Comparison of ENCODE assay signal across 8 cellular contexts in the genomic region with DNA sequence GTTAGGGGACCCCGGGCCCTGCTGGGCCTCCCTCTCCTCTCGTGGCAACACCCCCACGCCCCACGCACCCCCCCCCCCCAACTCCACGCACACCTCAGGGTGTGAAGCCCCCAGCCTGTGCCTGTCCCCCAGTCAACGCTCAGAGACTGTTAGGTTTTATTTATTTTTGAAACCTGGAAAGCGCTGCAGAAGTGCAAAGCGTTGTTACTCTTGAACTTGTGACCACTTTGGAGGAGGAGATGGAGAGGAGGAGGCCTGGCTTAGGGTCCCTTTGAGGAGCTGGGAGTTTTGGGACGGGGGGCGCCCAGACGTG. TPM values are rescaled to one million over a fixed set of nuclear protein-coding genes. Genes with fewer than 3 reads are reported as not detected.
DNase-seq lines count a peak whose midpoint lies in the region; TF ChIP-seq lines count a peak whose summit lies in the region.

No MANE protein-coding gene starts in this region.

- peaks cover 26% of the 10 kb centered on the region for H3K4me1 Mint-ChIP-seq in Calu3 (ENCODE audit: low read depth, unreplicated experiment)

- CTCF ChIA-PET in Calu3 (lab: Charles Lee) = interaction anchor here (0.5 to 3.0 kb wide), 7 partner anchors 19 to 349 kb away, joined by 3 to 33 read pairs (median 5); no protein-coding TSS in a partner anchor

- DNase-seq in Calu3 (no peak), SJCRH30 (no peak), esophagus muscularis mucosa (ENCODE audit: extremely low spot score) (peak; percentile 81), LoVo (ENCODE audit: low spot score) (no peak), NCI-H345 (lab: John Stamatoyannopoulos, UW) (no peak), cortex of kidney (lab: John Stamatoyannopoulos, UW) (no peak), foreskin melanocyte (no peak)

- no peak for TF ChIP-seq CTCF in Calu3 (IDR thresholded peaks at IDR 0.05; ENCODE audit: unreplicated experiment)
- TF ChIP-seq CTCF in esophagus muscularis mucosa (IDR thresholded peaks at IDR 0.05) = no peak
- TF ChIP-seq CTCF in neutrophil (IDR thresholded peaks at IDR 0.05) = no peak

- peak overlapping the region; percentile 55 for H3K27ac Mint-ChIP-seq in Calu3 (ENCODE audit: unreplicated experiment)

- H3K27me3 ChIP-seq in SJCRH30 (no peaks in the 10 kb centered on the region), esophagus muscularis mucosa (no peaks in the 10 kb centered on the region), neutrophil (peaks cover 43% of the 10 kb centered on the region)

- WGBS in esophagus muscularis mucosa = 0% methylated on average over 3 of the region's 11 CpGs

- H3K36me3 ChIP-seq in SJCRH30 = no peaks in the 10 kb centered on the region
- peaks cover under 1 to 35% (median 26%) of the 10 kb centered on the region in 4 donors for H3K36me3 ChIP-seq in esophagus muscularis mucosa
- H3K36me3 ChIP-seq in neutrophil = no peaks in the 10 kb centered on the region

- H3K4me1 ChIP-seq in SJCRH30 (0 out of 2 replicates have a peak, but pooled peaks cover 3% of the 10 kb centered on the region), esophagus muscularis mucosa (peaks cover 63 to 83% (median 69%) of the 10 kb centered on the region in 4 donors), neutrophil (ENCODE audit: control insufficient read depth in 1 of 2, insufficient read depth in 1 of 2, low read depth in 1 of 2, low read length in 1 of 2) (peaks cover 50% of the 10 kb centered on the region in 2 experiments)

- peaks cover 24% of the 10 kb centered on the region for H3K36me3 Mint-ChIP-seq in Calu3 (ENCODE audit: insufficient read depth, unreplicated experiment)

- no peak for TF ChIP-seq POLR2A in esophagus muscularis mucosa (IDR thresholded peaks at IDR 0.05; ENCODE audit: low read depth)

- H3K27ac ChIP-seq in SJCRH30 (no peak overlapping the region), esophagus muscularis mucosa (replicated peaks in 1 of 4) (peak overlapping the region; percentile 93 to 99 (median 98)), neutrophil (peak overlapping the region; percentile 99)

- TF ChIP-seq EP300 in esophagus muscularis mucosa (IDR thresholded peaks at IDR 0.05) = no peak

- intact Hi-C loops in Calu3 (cut with micrococcal nuclease; ENCODE audit: unreplicated experiment) (no loop called here), esophagus muscularis mucosa (cut with DNase I) (loop anchor here (5.0 kb wide), 1 partner anchor 51 kb away; no protein-coding TSS in a partner anchor)

- H3K4me3 Mint-ChIP-seq in Calu3 (ENCODE audit: low read depth, unreplicated experiment) = peak overlapping the region; percentile 68

- no peaks in the 10 kb centered on the region for H3K27me3 Mint-ChIP-seq in Calu3 (ENCODE audit: unreplicated experiment)

- H3K9me3 ChIP-seq in SJCRH30 (replicated peaks) (no peaks in the 10 kb centered on the region), esophagus muscularis mucosa (no peaks in the 10 kb centered on the region), neutrophil (no peaks in the 10 kb centered on the region)

- BruUV-seq in Calu3 (replicated peaks; lab: Mats Ljungman, UMichigan) = no TSS peak

- peak overlapping the region; percentile 58 for H3K4me3 ChIP-seq in SJCRH30
- peak overlapping the region; percentile 67 to 87 (median 77) for H3K4me3 ChIP-seq in esophagus muscularis mucosa
- peak overlapping the region; percentile 87 for H3K4me3 ChIP-seq in neutrophil (ENCODE audit: low read depth in 1 of 2, low read length in 1 of 2)

- no peaks in the 10 kb centered on the region for H3K9me3 Mint-ChIP-seq in Calu3 (ENCODE audit: low read depth, unreplicated experiment)

RNA-seq across cellular contexts. Expression of a gene that starts 0.9 kb away (rescaled TPM):
- total RNA-seq in Calu3 (2022) (6.2 and 7.5 TPM in 2 replicates), esophagus muscularis mucosa (10 to 100 TPM; 34.5 to 49.1 (median 39.8) TPM)
- 0.47 and 0.51 TPM in 2 replicates for total RNA-seq in SJCRH30 (2014; rRNA removed; shearing (Covaris generic))

RNA-seq across cellular contexts. Expression of a gene that starts 54.8 kb away (rescaled TPM):
- 35.0 and 35.5 TPM in 2 replicates for total RNA-seq in Calu3 (2022)
- total RNA-seq in SJCRH30 (2014; rRNA removed; shearing (Covaris generic)) = 22.6 and 24.1 TPM in 2 replicates
- 10 to 100 TPM; 12.9 to 20.6 (median 17.0) TPM for total RNA-seq in esophagus muscularis mucosa
